ENCODE assay signal across 1 cellular context in genomic region chr19:4390017-4390861, GRCh38.
TF ChIP-seq lines count a peak whose summit lies in the region.

No MANE protein-coding gene starts in this region.

TF ChIP-seq in K562, 482 proteins besides CTCF, POLR2A, EP300 and RAD21 (continued from another document):
- TF ChIP-seq ZNF639 (CRISPR knock-in tag; conservative IDR thresholded peaks at IDR 0.05 in 1 of 2, IDR thresholded peaks at IDR 0.05 in 1 of 2) (no peak), PTTG1 (tag; IDR thresholded peaks at IDR 0.05; ENCODE audit: low read depth) (no peak), POLR2G (IDR thresholded peaks at IDR 0.05; ENCODE audit: low read depth, low read length) (no peak), TCF3 (CRISPR knock-in tag; IDR thresholded peaks at IDR 0.05) (no peak), HES1 (IDR thresholded peaks at IDR 0.05; ENCODE audit: low read depth) (no peak), BDP1 (IDR thresholded peaks at IDR 0.05; ENCODE audit: insufficient read depth, insufficient read length) (no peak), IRF2 (CRISPR knock-in tag; IDR thresholded peaks at IDR 0.05) (no peak), FOXK1 (CRISPR knock-in tag; IDR thresholded peaks at IDR 0.05; ENCODE audit: borderline replicate concordance) (no peak), ELF4 (CRISPR knock-in tag; IDR thresholded peaks at IDR 0.05) (0 out of 2 replicates have a peak, but pooled peaks have one; percentile 33), RBM22 (IDR thresholded peaks at IDR 0.05; ENCODE audit: low read depth, low read length, poor library complexity, severe bottlenecking) (no peak), ETV1 (tag; conservative IDR thresholded peaks at IDR 0.05; ENCODE audit: low read depth) (no peak)
- TF ChIP-seq, protein P1, sequence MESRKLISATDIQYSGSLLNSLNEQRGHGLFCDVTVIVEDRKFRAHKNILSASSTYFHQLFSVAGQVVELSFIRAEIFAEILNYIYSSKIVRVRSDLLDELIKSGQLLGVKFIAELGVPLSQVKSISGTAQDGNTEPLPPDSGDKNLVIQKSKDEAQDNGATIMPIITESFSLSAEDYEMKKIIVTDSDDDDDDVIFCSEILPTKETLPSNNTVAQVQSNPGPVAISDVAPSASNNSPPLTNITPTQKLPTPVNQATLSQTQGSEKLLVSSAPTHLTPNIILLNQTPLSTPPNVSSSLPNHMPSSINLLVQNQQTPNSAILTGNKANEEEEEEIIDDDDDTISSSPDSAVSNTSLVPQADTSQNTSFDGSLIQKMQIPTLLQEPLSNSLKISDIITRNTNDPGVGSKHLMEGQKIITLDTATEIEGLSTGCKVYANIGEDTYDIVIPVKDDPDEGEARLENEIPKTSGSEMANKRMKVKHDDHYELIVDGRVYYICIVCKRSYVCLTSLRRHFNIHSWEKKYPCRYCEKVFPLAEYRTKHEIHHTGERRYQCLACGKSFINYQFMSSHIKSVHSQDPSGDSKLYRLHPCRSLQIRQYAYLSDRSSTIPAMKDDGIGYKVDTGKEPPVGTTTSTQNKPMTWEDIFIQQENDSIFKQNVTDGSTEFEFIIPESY (CRISPR knock-in tag; IDR thresholded peaks at IDR 0.05) = peak; percentile 51; the same call in 1 of the 2 replicates
- TF ChIP-seq, protein P2, sequence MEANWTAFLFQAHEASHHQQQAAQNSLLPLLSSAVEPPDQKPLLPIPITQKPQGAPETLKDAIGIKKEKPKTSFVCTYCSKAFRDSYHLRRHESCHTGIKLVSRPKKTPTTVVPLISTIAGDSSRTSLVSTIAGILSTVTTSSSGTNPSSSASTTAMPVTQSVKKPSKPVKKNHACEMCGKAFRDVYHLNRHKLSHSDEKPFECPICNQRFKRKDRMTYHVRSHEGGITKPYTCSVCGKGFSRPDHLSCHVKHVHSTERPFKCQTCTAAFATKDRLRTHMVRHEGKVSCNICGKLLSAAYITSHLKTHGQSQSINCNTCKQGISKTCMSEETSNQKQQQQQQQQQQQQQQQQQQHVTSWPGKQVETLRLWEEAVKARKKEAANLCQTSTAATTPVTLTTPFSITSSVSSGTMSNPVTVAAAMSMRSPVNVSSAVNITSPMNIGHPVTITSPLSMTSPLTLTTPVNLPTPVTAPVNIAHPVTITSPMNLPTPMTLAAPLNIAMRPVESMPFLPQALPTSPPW (CRISPR knock-in tag; IDR thresholded peaks at IDR 0.05) = 0 out of 2 replicates have a peak, but pooled peaks have one; percentile 20
